8 cellular contexts compared by ENCODE assay signal in genomic region chrX:23901065-23901464, GRCh38. TPM values are rescaled to one million over a fixed set of nuclear protein-coding genes. Genes with fewer than 3 reads are reported as not detected.
A peak's percentile ranks its signal among the peaks of the same experiment; 100 is the strongest.
DNase-seq lines count a peak whose midpoint lies in the region; ATAC-seq and TF ChIP-seq lines count a peak whose summit lies in the region.

No MANE protein-coding gene starts in this region.

- peaks cover 8% of the 10 kb centered on the region for H3K4me1 Mint-ChIP-seq in activated CD8-positive, alpha-beta T cell treated with anti-CD3 and anti-CD28 coated beads, Interleukin-2, amount 10 ng/mL, durations not matched to agents 7 days and 5 days (ENCODE audit: low read depth)
- H3K4me1 Mint-ChIP-seq in CD4-positive, alpha-beta T cell (ENCODE audit: low read depth) = no peaks in the 10 kb centered on the region
- peaks cover 31% of the 10 kb centered on the region for H3K4me1 Mint-ChIP-seq in chondrocyte (ENCODE audit: low read depth)

- DNase-seq in activated naive CD4-positive, alpha-beta T cell treated with anti-CD3 and anti-CD28 coated beads, Interleukin-2, amount 50 U/mL, for 72 hours (ENCODE audit: low spot score in 2 of 2) = no peak
- no peak for DNase-seq in activated naive CD4-positive, alpha-beta T cell treated with anti-CD3 and anti-CD28 coated beads, Interleukin-2, amount 50 U/mL, for 16 hours
- peak; percentile 23 for DNase-seq in activated CD8-positive, alpha-beta T cell treated with anti-CD3 and anti-CD28 coated beads, Interleukin-2, amount 10 ng/mL, durations not matched to agents 7 days and 5 days
- DNase-seq in kidney tubule cell (ENCODE audit: low spot score) (peak; percentile 94), aorta (no peak), chondrocyte (ENCODE audit: low spot score) (no peak), SK-N-DZ (ENCODE audit: low spot score) (no peak)
- no peak for DNase-seq in CD4-positive, alpha-beta T cell

- peak; percentile 59 to 91 for ATAC-seq in activated naive CD4-positive, alpha-beta T cell treated with anti-CD3 and anti-CD28 coated beads, Interleukin-2, amount 50 U/mL, for 72 hours
- ATAC-seq in activated CD8-positive, alpha-beta T cell treated with anti-CD3 and anti-CD28 coated beads, Interleukin-2, amount 10 ng/mL, durations not matched to agents 7 days and 5 days = no peak
- peak; percentile 51 for ATAC-seq in aorta (ENCODE audit: low FRiP score)
- ATAC-seq in CD4-positive, alpha-beta T cell (ENCODE audit: poor library complexity) = no peak

- no peak overlapping the region for H3K4me3 Mint-ChIP-seq in activated CD8-positive, alpha-beta T cell treated with anti-CD3 and anti-CD28 coated beads, Interleukin-2, amount 10 ng/mL, durations not matched to agents 7 days and 5 days
- no peak overlapping the region for H3K4me3 Mint-ChIP-seq in CD4-positive, alpha-beta T cell
- H3K4me3 Mint-ChIP-seq in chondrocyte (ENCODE audit: unreplicated experiment) = no peak overlapping the region

- no peak overlapping the region for H3K4me3 ChIP-seq in aorta (ENCODE audit: low read length in 2 of 2)

- TF ChIP-seq CTCF in CD4-positive, alpha-beta T cell (IDR thresholded peaks at IDR 0.05) = no peak
- no peak for TF ChIP-seq CTCF in chondrocyte (IDR thresholded peaks at IDR 0.05)

- H3K4me1 ChIP-seq in aorta (ENCODE audit: control insufficient read depth in 1 of 2, insufficient read depth in 2 of 2, low read length in 2 of 2) = no peaks in the 10 kb centered on the region

- intact Hi-C loops in aorta (cut with DNase I) = loop anchor here (2.0 to 10.0 kb wide), 5 partner anchors 118 to 204 kb away; partner anchors contain the start of genes ACOT9 (in 1 of the 2), KLHL15 (in 1 of the 2) and SAT1 (in 1 of the 2)
- intact Hi-C loops in CD4-positive, alpha-beta T cell (cut with DNase I, micrococcal nuclease) = loop anchor here (1.0 to 10.0 kb wide), 3 partner anchors 145 to 1764 kb away; no protein-coding TSS in a partner anchor

- no peaks in the 10 kb centered on the region for H3K9me3 Mint-ChIP-seq in activated naive CD4-positive, alpha-beta T cell treated with anti-CD3 and anti-CD28 coated beads, Interleukin-2, amount 50 U/mL, for 72 hours
- no peaks in the 10 kb centered on the region for H3K9me3 Mint-ChIP-seq in activated CD8-positive, alpha-beta T cell treated with anti-CD3 and anti-CD28 coated beads, Interleukin-2, amount 10 ng/mL, durations not matched to agents 7 days and 5 days (ENCODE audit: insufficient read depth)
- no peaks in the 10 kb centered on the region for H3K9me3 Mint-ChIP-seq in CD4-positive, alpha-beta T cell
- no peaks in the 10 kb centered on the region for H3K9me3 Mint-ChIP-seq in chondrocyte (ENCODE audit: low read depth)

- no peaks in the 10 kb centered on the region for H3K36me3 Mint-ChIP-seq in activated naive CD4-positive, alpha-beta T cell treated with anti-CD3 and anti-CD28 coated beads, Interleukin-2, amount 50 U/mL, for 72 hours
- H3K36me3 Mint-ChIP-seq in activated CD8-positive, alpha-beta T cell treated with anti-CD3 and anti-CD28 coated beads, Interleukin-2, amount 10 ng/mL, durations not matched to agents 7 days and 5 days (ENCODE audit: low read depth) = peaks cover 3% of the 10 kb centered on the region
- no peaks in the 10 kb centered on the region for H3K36me3 Mint-ChIP-seq in CD4-positive, alpha-beta T cell (ENCODE audit: low read depth)
- H3K36me3 Mint-ChIP-seq in chondrocyte (ENCODE audit: low read depth) = no peaks in the 10 kb centered on the region

- H3K27me3 ChIP-seq in aorta (ENCODE audit: control insufficient read depth in 1 of 2, insufficient read depth in 2 of 2, low read length in 1 of 2) = no peaks in the 10 kb centered on the region
- H3K27me3 ChIP-seq in CD4-positive, alpha-beta T cell (ENCODE audit: control insufficient read depth, insufficient read depth, low read length) = no peaks in the 10 kb centered on the region

- H3K36me3 ChIP-seq in aorta (ENCODE audit: control insufficient read depth in 1 of 2, insufficient read depth in 2 of 2, low read length in 1 of 2) = no peaks in the 10 kb centered on the region

- WGBS in aorta, 2 donors = 70 to 83% methylated on average over 2 of the region's 2 CpGs

- no peaks in the 10 kb centered on the region for H3K27me3 Mint-ChIP-seq in activated CD8-positive, alpha-beta T cell treated with anti-CD3 and anti-CD28 coated beads, Interleukin-2, amount 10 ng/mL, durations not matched to agents 7 days and 5 days (ENCODE audit: low read depth)
- no peaks in the 10 kb centered on the region for H3K27me3 Mint-ChIP-seq in CD4-positive, alpha-beta T cell
- H3K27me3 Mint-ChIP-seq in chondrocyte (ENCODE audit: low read depth) = no peaks in the 10 kb centered on the region

- H3K27ac Mint-ChIP-seq in activated naive CD4-positive, alpha-beta T cell treated with anti-CD3 and anti-CD28 coated beads, Interleukin-2, amount 50 U/mL, for 72 hours = no peak overlapping the region
- H3K27ac Mint-ChIP-seq in activated CD8-positive, alpha-beta T cell treated with anti-CD3 and anti-CD28 coated beads, Interleukin-2, amount 10 ng/mL, durations not matched to agents 7 days and 5 days = no peak overlapping the region
- H3K27ac Mint-ChIP-seq in CD4-positive, alpha-beta T cell = no peak overlapping the region
- no peak overlapping the region for H3K27ac Mint-ChIP-seq in chondrocyte (ENCODE audit: unreplicated experiment)

- POLR2A ChIA-PET in activated CD8-positive, alpha-beta T cell treated with anti-CD3 and anti-CD28 coated beads, Interleukin-2, amount 10 ng/mL, durations not matched to agents 7 days and 5 days (lab: Charles Lee) = interaction anchor here (0.7 to 2.8 kb wide), 4 partner anchors 118 to 153 kb away, joined by 3 to 61 read pairs (median 6); partner anchors contain the start of gene SAT1
- POLR2A ChIA-PET in CD4-positive, alpha-beta T cell (lab: Charles Lee) = interaction anchor here (1.3 to 2.1 kb wide), 2 partner anchors 118 to 124 kb away, joined by 5 to 21 read pairs; partner anchors contain the start of gene SAT1

- CTCF ChIA-PET in activated CD8-positive, alpha-beta T cell treated with anti-CD3 and anti-CD28 coated beads, Interleukin-2, amount 10 ng/mL, durations not matched to agents 7 days and 5 days (lab: Charles Lee) = interaction anchor here (0.8 to 4.6 kb wide), 36 partner anchors 15 to 1916 kb away, joined by 3 to 111 read pairs (median 6); partner anchors contain the start of genes ACOT9, EIF2S3, PRDX4 and SAT1
- CTCF ChIA-PET in CD4-positive, alpha-beta T cell (lab: Charles Lee) = interaction anchor here (1.0 to 1.6 kb wide), 6 partner anchors 9 to 206 kb away, joined by 3 to 18 read pairs (median 4); partner anchors contain the start of gene EIF2S3

- H3K9me3 ChIP-seq in aorta (ENCODE audit: control insufficient read depth, low read length) = no peaks in the 10 kb centered on the region
- H3K9me3 ChIP-seq in CD4-positive, alpha-beta T cell (ENCODE audit: control insufficient read depth, low read length) = no peaks in the 10 kb centered on the region

- H3K27ac ChIP-seq in aorta (ENCODE audit: low read depth in 1 of 2, low read length in 2 of 2) = no peak overlapping the region
- no peak overlapping the region for H3K27ac ChIP-seq in CD4-positive, alpha-beta T cell (ENCODE audit: low read depth, low read length)

RNA-seq across cellular contexts. Expression of gene APOO, which starts 6.7 kb away (rescaled TPM):
- 10 to 100 TPM; 20.6 to 28.4 TPM for total RNA-seq in activated naive CD4-positive, alpha-beta T cell treated with anti-CD3 and anti-CD28 coated beads, Interleukin-2, amount 50 U/mL, for 72 hours
- total RNA-seq in activated CD8-positive, alpha-beta T cell treated with anti-CD3 and anti-CD28 coated beads, Interleukin-2, amount 10 ng/mL, durations not matched to agents 7 days and 5 days = 10 to 100 TPM; 28.3 to 33.1 TPM
- total RNA-seq in aorta (10 to 100 TPM in 1 of 2 donors, 1 to 10 TPM in 1; 5.6 to 12.7 TPM), chondrocyte (29.1 to 46.3 TPM (median 30.1 TPM) in 3 replicates)
- polyA plus RNA-seq in aorta = 1 to 10 TPM; 4.6 to 8.8 TPM
- total RNA-seq in CD4-positive, alpha-beta T cell = 1 to 10 TPM; 3.3 to 4.9 TPM
- 35.0 and 41.1 TPM in 2 replicates for polyA plus RNA-seq in SK-N-DZ (2014; cell fraction: cytosol; rRNA removed)
- polyA plus RNA-seq in SK-N-DZ (2014; cell fraction: nucleus; rRNA removed) = 19.8 and 20.8 TPM in 2 replicates

RNA-seq across cellular contexts. Expression of gene CXorf58, which starts 6.7 kb away (rescaled TPM):
- total RNA-seq in activated naive CD4-positive, alpha-beta T cell treated with anti-CD3 and anti-CD28 coated beads, Interleukin-2, amount 50 U/mL, for 72 hours = under 1 TPM in 1 of 2 donors, not detected in 1; 0.37 TPM
- under 1 TPM; 0.21 to 0.31 TPM for total RNA-seq in activated CD8-positive, alpha-beta T cell treated with anti-CD3 and anti-CD28 coated beads, Interleukin-2, amount 10 ng/mL, durations not matched to agents 7 days and 5 days
- total RNA-seq in aorta = not detected
- polyA plus RNA-seq in aorta = not detected
- total RNA-seq in CD4-positive, alpha-beta T cell = not detected
- 0.30 TPM in 1 of 3 replicates, not detected in the others for total RNA-seq in chondrocyte
- not detected in 2 replicates for polyA plus RNA-seq in SK-N-DZ (2014; cell fraction: cytosol; rRNA removed)
- polyA plus RNA-seq in SK-N-DZ (2014; cell fraction: nucleus; rRNA removed) = not detected in 2 replicates

Comparison
In these comparisons a context has a peak if more than half of its experiments do, and no peak if none do; other contexts are left out.
1. ATAC-seq: peak in activated naive CD4-positive, alpha-beta T cell treated with anti-CD3 and anti-CD28 coated beads, Interleukin-2, amount 50 U/mL, for 72 hours (2 of 2) and aorta (single experiment); none in activated CD8-positive, alpha-beta T cell treated with anti-CD3 and anti-CD28 coated beads, Interleukin-2, amount 10 ng/mL, durations not matched to agents 7 days and 5 days (single experiment) and CD4-positive, alpha-beta T cell (single experiment).
2. DNase-seq: peak in activated CD8-positive, alpha-beta T cell treated with anti-CD3 and anti-CD28 coated beads, Interleukin-2, amount 10 ng/mL, durations not matched to agents 7 days and 5 days (single experiment) and kidney tubule cell (single experiment); none in activated naive CD4-positive, alpha-beta T cell treated with anti-CD3 and anti-CD28 coated beads, Interleukin-2, amount 50 U/mL, for 72 hours (0 of 2), activated naive CD4-positive, alpha-beta T cell treated with anti-CD3 and anti-CD28 coated beads, Interleukin-2, amount 50 U/mL, for 16 hours (single experiment), aorta (0 of 2), CD4-positive, alpha-beta T cell (0 of 10), chondrocyte (single experiment) and SK-N-DZ (single experiment).